ENCODE assay signal across 38 cellular contexts in the genomic region with DNA sequence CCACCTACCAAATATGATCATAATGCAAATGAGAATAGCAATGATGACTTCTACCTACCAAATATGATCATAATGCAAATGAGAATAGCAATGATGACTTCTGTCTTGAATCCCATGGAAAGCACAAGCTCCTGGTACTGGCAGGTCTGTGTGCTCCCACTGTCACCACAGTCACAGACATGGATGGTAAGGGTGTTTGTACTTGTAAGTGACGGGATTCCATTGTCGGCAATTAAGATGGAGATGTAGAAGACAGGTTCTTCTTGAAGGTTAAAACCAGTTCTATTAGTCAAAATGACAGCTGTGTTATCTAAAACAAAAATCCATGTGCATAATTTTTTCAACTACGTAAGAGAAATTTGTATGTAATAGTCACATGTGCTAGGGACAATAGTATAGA.
"Had no signal": no experiment of that assay in that cellular context is flagged by ENCODE, and none has a peak within 500 bp of the region (broad histone marks: within the 10 kb centered on the region; RNA-seq: fewer than 3 reads in every experiment).

No MANE protein-coding gene starts in this region.

- H3K27ac ChIP-seq: adrenal gland, ascending aorta, body of pancreas, brain microvascular endothelial cell, breast epithelium, cardiac muscle cell had no signal

- H3K4me3 ChIP-seq: adrenal gland, ascending aorta, body of pancreas, breast epithelium, cardiac muscle cell had no signal

- H3K27me3 Mint-ChIP-seq: activated naive CD4-positive, alpha-beta T cell treated with anti-CD3 and anti-CD28 coated beads, Interleukin-2, amount 10 ng/mL, durations not matched to agents 7 days and 5 days; activated naive CD4-positive, alpha-beta T cell treated with anti-CD3 and anti-CD28 coated beads, Interleukin-2, amount 50 U/mL, for 24 hours; activated naive CD8-positive, alpha-beta T cell; activated naive CD8-positive, alpha-beta T cell treated with anti-CD3 and anti-CD28 coated beads for 36 hours; activated naive CD8-positive, alpha-beta T cell treated with anti-CD3 and anti-CD28 coated beads, Interleukin-2, amount 10 ng/mL, durations not matched to agents 7 days and 5 days; activated naive CD8-positive, alpha-beta T cell treated with anti-CD3 and anti-CD28 coated beads, Interleukin-2, amount 50 U/mL, for 24 hours; activated T-cell treated with anti-CD3 and anti-CD28 coated beads, Interleukin-2, amount 50 U/mL, for 24 hours; activated T-helper 17 cell treated with anti-CD3 and anti-CD28 coated beads, Interleukin-2, amount 50 U/mL, for 72 hours; brain; central memory CD8-positive, alpha-beta T cell had no signal

- H3K27ac Mint-ChIP-seq: activated naive CD4-positive, alpha-beta T cell treated with anti-CD3 and anti-CD28 coated beads for 36 hours; activated naive CD4-positive, alpha-beta T cell treated with anti-CD3 and anti-CD28 coated beads, Interleukin-2, amount 10 ng/mL, durations not matched to agents 7 days and 5 days; activated naive CD4-positive, alpha-beta T cell treated with anti-CD3 and anti-CD28 coated beads, Interleukin-2, amount 50 U/mL, for 24 hours; activated naive CD4-positive, alpha-beta T cell treated with anti-CD3 and anti-CD28 coated beads, Interleukin-2, amount 50 U/mL, for 72 hours; activated naive CD8-positive, alpha-beta T cell; activated naive CD8-positive, alpha-beta T cell treated with anti-CD3 and anti-CD28 coated beads for 36 hours; activated naive CD8-positive, alpha-beta T cell treated with anti-CD3 and anti-CD28 coated beads, Interleukin-2, amount 10 ng/mL, durations not matched to agents 7 days and 5 days; activated naive CD8-positive, alpha-beta T cell treated with anti-CD3 and anti-CD28 coated beads, Interleukin-2, amount 50 U/mL, for 24 hours; activated T-cell treated with anti-CD3 and anti-CD28 coated beads, Interleukin-2, amount 50 U/mL, for 24 hours; activated T-cell treated with anti-CD3 and anti-CD28 coated beads, Interleukin-2, amount 50 U/mL, for 72 hours; activated T-helper 1 cell treated with anti-CD3 and anti-CD28 coated beads, Interleukin-12 subunit alpha, Interleukin-12 subunit beta, Interleukin-2, Interleukin-4 antibody, amounts not matched to agents 30 ng/mL and 10 ng/mL and 1 ng/mL, durations not matched to agents 14 hours and 24 hours and 36 hours; activated T-helper 17 cell treated with anti-CD3 and anti-CD28 coated beads, Interleukin-2, amount 50 U/mL, for 72 hours; activated T-helper 2 cell treated with anti-CD3 and anti-CD28 coated beads, Interferon-gamma antibody, Interleukin-2, Interleukin-4, amounts not matched to agents 10 μg/mL and 5 μg/mL and 100 μg/mL, durations not matched to agents 14 hours and 24 hours and 36 hours; brain had no signal

- ATAC-seq: activated naive CD4-positive, alpha-beta T cell treated with anti-CD3 and anti-CD28 coated beads, Interleukin-2, amount 50 U/mL, for 72 hours; activated naive CD8-positive, alpha-beta T cell treated with anti-CD3 and anti-CD28 coated beads, Interleukin-2, amount 50 U/mL, for 24 hours; activated T-cell treated with anti-CD3 and anti-CD28 coated beads, Interleukin-2, amount 50 U/mL, for 4 hours; activated T-cell treated with anti-CD3 and anti-CD28 coated beads, Interleukin-2, amount 50 U/mL, for 72 hours; activated T-helper 17 cell treated with anti-CD3 and anti-CD28 coated beads, Interleukin-2, amount 50 U/mL, for 72 hours; body of pancreas had no signal

- H3K27me3 ChIP-seq: adrenal gland, ascending aorta, body of pancreas, brain microvascular endothelial cell, breast epithelium, cardiac muscle cell had no signal

- H3K36me3 ChIP-seq: adrenal gland, ascending aorta, brain microvascular endothelial cell, breast epithelium, cardiac muscle cell had no signal

- H3K4me1 Mint-ChIP-seq: activated naive CD4-positive, alpha-beta T cell treated with anti-CD3 and anti-CD28 coated beads, Interleukin-2, amount 10 ng/mL, durations not matched to agents 7 days and 5 days; activated naive CD4-positive, alpha-beta T cell treated with anti-CD3 and anti-CD28 coated beads, Interleukin-2, amount 50 U/mL, for 24 hours; activated naive CD8-positive, alpha-beta T cell treated with anti-CD3 and anti-CD28 coated beads for 36 hours; activated naive CD8-positive, alpha-beta T cell treated with anti-CD3 and anti-CD28 coated beads, Interleukin-2, amount 10 ng/mL, durations not matched to agents 7 days and 5 days; activated naive CD8-positive, alpha-beta T cell treated with anti-CD3 and anti-CD28 coated beads, Interleukin-2, amount 50 U/mL, for 24 hours; activated T-helper 17 cell treated with anti-CD3 and anti-CD28 coated beads, Interleukin-2, amount 50 U/mL, for 72 hours; brain; central memory CD8-positive, alpha-beta T cell had no signal

- H3K4me3 Mint-ChIP-seq: activated naive CD4-positive, alpha-beta T cell treated with anti-CD3 and anti-CD28 coated beads for 36 hours; activated naive CD4-positive, alpha-beta T cell treated with anti-CD3 and anti-CD28 coated beads, Interleukin-2, amount 10 ng/mL, durations not matched to agents 7 days and 5 days; activated naive CD4-positive, alpha-beta T cell treated with anti-CD3 and anti-CD28 coated beads, Interleukin-2, amount 50 U/mL, for 24 hours; activated naive CD8-positive, alpha-beta T cell; activated naive CD8-positive, alpha-beta T cell treated with anti-CD3 and anti-CD28 coated beads for 36 hours; activated naive CD8-positive, alpha-beta T cell treated with anti-CD3 and anti-CD28 coated beads, Interleukin-2, amount 10 ng/mL, durations not matched to agents 7 days and 5 days; activated naive CD8-positive, alpha-beta T cell treated with anti-CD3 and anti-CD28 coated beads, Interleukin-2, amount 50 U/mL, for 24 hours; activated T-cell treated with anti-CD3 and anti-CD28 coated beads, Interleukin-2, amount 50 U/mL, for 24 hours; activated T-cell treated with anti-CD3 and anti-CD28 coated beads, Interleukin-2, amount 50 U/mL, for 4 hours; activated T-cell treated with anti-CD3 and anti-CD28 coated beads, Interleukin-2, amount 50 U/mL, for 72 hours; activated T-helper 1 cell treated with anti-CD3 and anti-CD28 coated beads, Interleukin-12 subunit alpha, Interleukin-12 subunit beta, Interleukin-2, Interleukin-4 antibody, amounts not matched to agents 30 ng/mL and 10 ng/mL and 1 ng/mL, durations not matched to agents 14 hours and 24 hours and 36 hours; activated T-helper 17 cell treated with anti-CD3 and anti-CD28 coated beads, Interleukin-2, amount 50 U/mL, for 72 hours; brain; central memory CD8-positive, alpha-beta T cell had no signal

- H3K9me3 Mint-ChIP-seq: activated naive CD8-positive, alpha-beta T cell treated with anti-CD3 and anti-CD28 coated beads for 36 hours; activated naive CD8-positive, alpha-beta T cell treated with anti-CD3 and anti-CD28 coated beads, Interleukin-2, amount 10 ng/mL, durations not matched to agents 7 days and 5 days; activated T-helper 1 cell treated with anti-CD3 and anti-CD28 coated beads, Interleukin-12 subunit alpha, Interleukin-12 subunit beta, Interleukin-2, Interleukin-4 antibody, amounts not matched to agents 30 ng/mL and 10 ng/mL and 1 ng/mL, durations not matched to agents 14 hours and 24 hours and 36 hours; brain had no signal

- H3K36me3 Mint-ChIP-seq: activated naive CD4-positive, alpha-beta T cell treated with anti-CD3 and anti-CD28 coated beads, Interleukin-2, amount 10 ng/mL, durations not matched to agents 7 days and 5 days; activated naive CD4-positive, alpha-beta T cell treated with anti-CD3 and anti-CD28 coated beads, Interleukin-2, amount 50 U/mL, for 24 hours; activated naive CD4-positive, alpha-beta T cell treated with anti-CD3 and anti-CD28 coated beads, Interleukin-2, amount 50 U/mL, for 72 hours; activated naive CD8-positive, alpha-beta T cell; activated naive CD8-positive, alpha-beta T cell treated with anti-CD3 and anti-CD28 coated beads for 36 hours; activated naive CD8-positive, alpha-beta T cell treated with anti-CD3 and anti-CD28 coated beads, Interleukin-2, amount 10 ng/mL, durations not matched to agents 7 days and 5 days; brain had no signal

- H3K9me3 ChIP-seq: adrenal gland, ascending aorta, body of pancreas, breast epithelium had no signal

- DNase-seq: activated effector memory CD4-positive, alpha-beta T cell treated with anti-CD3 and anti-CD28 coated beads, Interleukin-2, amount 50 U/mL, for 16 hours; activated effector memory CD4-positive, alpha-beta T cell treated with Interleukin-2 at 50 U/mL for 16 hours; activated gamma-delta T cell; activated gamma-delta T cell treated with Interleukin-2 at 50 U/mL for 16 hours; activated naive CD4-positive, alpha-beta T cell; activated naive CD4-positive, alpha-beta T cell treated with anti-CD3 and anti-CD28 coated beads for 36 hours; activated naive CD4-positive, alpha-beta T cell treated with anti-CD3 and anti-CD28 coated beads, Interleukin-2, amount 10 ng/mL, durations not matched to agents 7 days and 5 days; activated naive CD4-positive, alpha-beta T cell treated with anti-CD3 and anti-CD28 coated beads, Interleukin-2, amount 50 U/mL, for 16 hours; activated naive CD4-positive, alpha-beta T cell treated with Interleukin-2 at 50 U/mL for 16 hours; activated naive CD8-positive, alpha-beta T cell treated with anti-CD3 and anti-CD28 coated beads for 36 hours; activated naive CD8-positive, alpha-beta T cell treated with anti-CD3 and anti-CD28 coated beads, Interleukin-2, amount 10 ng/mL, durations not matched to agents 7 days and 5 days; activated naive CD8-positive, alpha-beta T cell treated with anti-CD3 and anti-CD28 coated beads, Interleukin-2, amount 50 U/mL, for 24 hours; activated T-cell treated with anti-CD3 and anti-CD28 coated beads, Interleukin-2, amount 50 U/mL, for 1 hour; activated T-cell treated with anti-CD3 and anti-CD28 coated beads, Interleukin-2, amount 50 U/mL, for 24 hours; activated T-cell treated with anti-CD3 and anti-CD28 coated beads, Interleukin-2, amount 50 U/mL, for 4 hours; activated T-cell treated with anti-CD3 and anti-CD28 coated beads, Interleukin-2, amount 50 U/mL, for 48 hours; activated T-cell treated with anti-CD3 and anti-CD28 coated beads, Interleukin-2, amount 50 U/mL, for 72 hours; adrenal gland; amniotic stem cell; amygdala; anterior cingulate cortex; aorta; body of pancreas; brain microvascular endothelial cell; caudate nucleus; central memory CD4-positive, alpha-beta T cell; cerebellar nuclear complex had no signal
